1 cellular context compared by ENCODE assay signal in genomic region chr7:24566274-24566673, GRCh38.
TF ChIP-seq lines count a peak whose summit lies in the region.

No MANE protein-coding gene starts in this region.

TF ChIP-seq in Ishikawa, 13 proteins besides CTCF, POLR2A, EP300 and RAD21 (continued from another document):
- TF ChIP-seq, protein P1, sequence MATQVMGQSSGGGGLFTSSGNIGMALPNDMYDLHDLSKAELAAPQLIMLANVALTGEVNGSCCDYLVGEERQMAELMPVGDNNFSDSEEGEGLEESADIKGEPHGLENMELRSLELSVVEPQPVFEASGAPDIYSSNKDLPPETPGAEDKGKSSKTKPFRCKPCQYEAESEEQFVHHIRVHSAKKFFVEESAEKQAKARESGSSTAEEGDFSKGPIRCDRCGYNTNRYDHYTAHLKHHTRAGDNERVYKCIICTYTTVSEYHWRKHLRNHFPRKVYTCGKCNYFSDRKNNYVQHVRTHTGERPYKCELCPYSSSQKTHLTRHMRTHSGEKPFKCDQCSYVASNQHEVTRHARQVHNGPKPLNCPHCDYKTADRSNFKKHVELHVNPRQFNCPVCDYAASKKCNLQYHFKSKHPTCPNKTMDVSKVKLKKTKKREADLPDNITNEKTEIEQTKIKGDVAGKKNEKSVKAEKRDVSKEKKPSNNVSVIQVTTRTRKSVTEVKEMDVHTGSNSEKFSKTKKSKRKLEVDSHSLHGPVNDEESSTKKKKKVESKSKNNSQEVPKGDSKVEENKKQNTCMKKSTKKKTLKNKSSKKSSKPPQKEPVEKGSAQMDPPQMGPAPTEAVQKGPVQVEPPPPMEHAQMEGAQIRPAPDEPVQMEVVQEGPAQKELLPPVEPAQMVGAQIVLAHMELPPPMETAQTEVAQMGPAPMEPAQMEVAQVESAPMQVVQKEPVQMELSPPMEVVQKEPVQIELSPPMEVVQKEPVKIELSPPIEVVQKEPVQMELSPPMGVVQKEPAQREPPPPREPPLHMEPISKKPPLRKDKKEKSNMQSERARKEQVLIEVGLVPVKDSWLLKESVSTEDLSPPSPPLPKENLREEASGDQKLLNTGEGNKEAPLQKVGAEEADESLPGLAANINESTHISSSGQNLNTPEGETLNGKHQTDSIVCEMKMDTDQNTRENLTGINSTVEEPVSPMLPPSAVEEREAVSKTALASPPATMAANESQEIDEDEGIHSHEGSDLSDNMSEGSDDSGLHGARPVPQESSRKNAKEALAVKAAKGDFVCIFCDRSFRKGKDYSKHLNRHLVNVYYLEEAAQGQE (IDR thresholded peaks at IDR 0.05; ENCODE audit: low read depth) = no peak
- TF ChIP-seq NFIC (IDR thresholded peaks at IDR 0.05) = no peak
- TF ChIP-seq, protein P2, sequence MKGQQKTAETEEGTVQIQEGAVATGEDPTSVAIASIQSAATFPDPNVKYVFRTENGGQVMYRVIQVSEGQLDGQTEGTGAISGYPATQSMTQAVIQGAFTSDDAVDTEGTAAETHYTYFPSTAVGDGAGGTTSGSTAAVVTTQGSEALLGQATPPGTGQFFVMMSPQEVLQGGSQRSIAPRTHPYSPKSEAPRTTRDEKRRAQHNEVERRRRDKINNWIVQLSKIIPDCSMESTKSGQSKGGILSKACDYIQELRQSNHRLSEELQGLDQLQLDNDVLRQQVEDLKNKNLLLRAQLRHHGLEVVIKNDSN (IDR thresholded peaks at IDR 0.05) = peak; percentile 77
- TF ChIP-seq CREB1 (IDR thresholded peaks at IDR 0.05; ENCODE audit: low read depth) = no peak
